Comparison of ENCODE assay signal across 12 cellular contexts in genomic region chr12:70467908-70468733, GRCh38.
DNase-seq lines count a peak whose midpoint lies in the region; ATAC-seq and TF ChIP-seq lines count a peak whose summit lies in the region.
"Had no signal": no experiment of that assay in that cellular context is flagged by ENCODE, and none has a peak within 500 bp of the region (broad histone marks: within the 10 kb centered on the region; RNA-seq: fewer than 3 reads in every experiment).

No MANE protein-coding gene starts in this region.

- H3K4me3 ChIP-seq in HUES6 (ENCODE audit: low read depth, low read length) (peak overlapping the region; percentile 22; the same call in 1 of the 2 replicates), mucosa of descending colon (no peak overlapping the region)
- H3K4me3 ChIP-seq: hepatocyte had no signal

- TF ChIP-seq CTCF in mucosa of descending colon (IDR thresholded peaks at IDR 0.05) = no peak

- H3K27ac ChIP-seq in HUES6 (ENCODE audit: low read depth, low read length) = no peak overlapping the region; the same call in 1 of the 2 replicates
- H3K27ac ChIP-seq: hepatocyte had no signal

- H3K4me1 ChIP-seq in HUES6 (ENCODE audit: control insufficient read depth, insufficient read depth, low read length) = no peaks in the 10 kb centered on the region
- H3K4me1 ChIP-seq in mucosa of descending colon (ENCODE audit: low read depth) = no peaks in the 10 kb centered on the region

- no peaks in the 10 kb centered on the region for H3K27me3 ChIP-seq in HUES6 (ENCODE audit: control insufficient read depth, insufficient read depth, low read length)
- H3K27me3 ChIP-seq: hepatocyte had no signal

- no peaks in the 10 kb centered on the region for H3K4me1 Mint-ChIP-seq in stimulated activated naive CD8-positive, alpha-beta T cell treated with anti-CD3 and anti-CD28 coated beads, Interleukin-15, amount 100 ng/mL, for 72 hours
- H3K4me1 Mint-ChIP-seq: neural crest cell had no signal

- H3K9ac ChIP-seq in HUES6 (ENCODE audit: low read length) = no peak overlapping the region

- no peak overlapping the region for H3K27ac Mint-ChIP-seq in stimulated activated naive CD8-positive, alpha-beta T cell treated with anti-CD3 and anti-CD28 coated beads, Interleukin-15, amount 100 ng/mL, for 72 hours

- intact Hi-C loops in mucosa of descending colon (cut with DNase I, micrococcal nuclease) = no loop called here

- H3K27me3 Mint-ChIP-seq in stimulated activated naive CD8-positive, alpha-beta T cell treated with anti-CD3 and anti-CD28 coated beads, Interleukin-15, amount 100 ng/mL, for 72 hours = peaks cover 10% of the 10 kb centered on the region

- H3K9me3 ChIP-seq in HUES6 (ENCODE audit: control insufficient read depth, insufficient read depth, low read depth, low read length) = peaks cover 22% of the 10 kb centered on the region
- H3K9me3 ChIP-seq in mucosa of descending colon = peaks cover 11% of the 10 kb centered on the region

- H3K4me3 Mint-ChIP-seq in stimulated activated naive CD8-positive, alpha-beta T cell treated with anti-CD3 and anti-CD28 coated beads, Interleukin-15, amount 100 ng/mL, for 72 hours = no peak overlapping the region
- H3K4me3 Mint-ChIP-seq: neural crest cell had no signal

- peak; percentile 76 for ATAC-seq in GM21526 (IDR thresholded peaks at IDR 0.05; ENCODE audit: low FRiP score, unreplicated experiment)
- no peak for ATAC-seq in mucosa of descending colon
- ATAC-seq in HG03280 (IDR thresholded peaks at IDR 0.05; ENCODE audit: unreplicated experiment) = no peak
- no peak for ATAC-seq in GM19351 (IDR thresholded peaks at IDR 0.05; ENCODE audit: unreplicated experiment)
- no peak for ATAC-seq in stimulated activated naive CD8-positive, alpha-beta T cell treated with anti-CD3 and anti-CD28 coated beads, Interleukin-15, amount 100 ng/mL, for 72 hours
- ATAC-seq: left ventricle myocardium superior had no signal

- H3K36me3 ChIP-seq in HUES6 (ENCODE audit: control insufficient read depth, insufficient read depth, low read length) = no peaks in the 10 kb centered on the region
- H3K36me3 ChIP-seq in mucosa of descending colon (ENCODE audit: low read depth) = no peaks in the 10 kb centered on the region

- H3K9me3 Mint-ChIP-seq in stimulated activated naive CD8-positive, alpha-beta T cell treated with anti-CD3 and anti-CD28 coated beads, Interleukin-15, amount 100 ng/mL, for 72 hours = peaks cover 14 to 20% of the 10 kb centered on the region in 2 donors

- DNase-seq in SHP77 treated with DMSO at 0.1 percent for 48 hours (lab: John Stamatoyannopoulos, UW) (peak; percentile 17), mucosa of descending colon (peak in 2 of 3 donors; percentile 7 to 45), inferior parietal cortex (ENCODE audit: extremely low spot score) (no peak)
- DNase-seq in stimulated activated naive CD8-positive, alpha-beta T cell treated with anti-CD3 and anti-CD28 coated beads, Interleukin-15, amount 100 ng/mL, for 72 hours = no peak
- DNase-seq: DMS79, left ventricle myocardium superior had no signal

Comparison
In these comparisons a context has a peak if more than half of its experiments do, and no peak if none do; other contexts are left out.
1. DNase-seq: peak in SHP77 treated with DMSO at 0.1 percent for 48 hours (single experiment) and mucosa of descending colon (2 of 3); none in inferior parietal cortex (single experiment) and stimulated activated naive CD8-positive, alpha-beta T cell treated with anti-CD3 and anti-CD28 coated beads, Interleukin-15, amount 100 ng/mL, for 72 hours (0 of 2).